In the genomic region with DNA sequence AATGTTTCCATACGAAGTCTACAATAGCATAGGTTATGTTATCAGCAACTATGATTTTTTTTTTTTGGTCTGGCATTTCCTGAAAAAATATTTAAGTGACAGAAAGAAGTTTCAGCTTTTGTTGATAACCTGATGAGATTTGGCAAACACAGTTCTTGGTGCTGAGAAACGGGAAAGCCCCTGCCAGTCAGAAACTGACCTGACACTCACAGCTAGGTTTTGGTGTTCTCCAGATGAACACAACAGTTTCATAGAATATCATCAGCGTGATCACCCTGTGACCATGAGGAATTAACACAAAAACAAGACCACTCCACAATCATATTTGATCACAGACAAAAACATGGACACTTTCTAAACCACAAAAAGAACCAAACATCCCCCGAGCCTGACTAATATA, we compare ENCODE assay signal across 33 cellular contexts.
"Had no signal": no experiment of that assay in that cellular context is flagged by ENCODE, and none has a peak within 500 bp of the region (broad histone marks: within the 10 kb centered on the region; RNA-seq: fewer than 3 reads in every experiment).

No MANE protein-coding gene starts in this region.

- DNase-seq: activated CD4-positive, alpha-beta T cell treated with anti-CD3 and anti-CD28 coated beads for 48 hours; activated CD4-positive, alpha-beta T cell treated with anti-CD3 and anti-CD28 coated beads, Interleukin-2, amount 50 U/mL, for 48 hours; activated CD8-positive, alpha-beta memory T cell treated with anti-CD3 and anti-CD28 coated beads, Interleukin-2, amount 50 U/mL, for 4 hours; activated gamma-delta T cell; activated naive CD4-positive, alpha-beta T cell treated with anti-CD3 and anti-CD28 coated beads, Interleukin-2, amount 50 U/mL, for 16 hours; activated T-cell treated with anti-CD3 and anti-CD28 coated beads, Interleukin-2, amount 50 U/mL, for 24 hours; amniotic stem cell; caudate nucleus; cortex of kidney; foreskin fibroblast; head of caudate nucleus; hippocampal formation; left cardiac atrium; mammary epithelial cell; naive B cell; nephron progenitor cell; ovary; retina; sigmoid colon; small intestine; stimulated activated CD4-positive, alpha-beta T cell treated with anti-CD3 and anti-CD28 coated beads, Interleukin-4, amount 100 ng/mL, for 24 hours; substantia nigra; T1000; WERI-Rb-1 had no signal

- H3K27ac Mint-ChIP-seq: activated T-cell treated with anti-CD3 and anti-CD28 coated beads, Interleukin-2, amount 50 U/mL, for 24 hours; naive B cell; nephron progenitor cell; progenitor cell of endocrine pancreas; stimulated activated effector memory CD8-positive, alpha-beta T cell treated with anti-CD3 and anti-CD28 coated beads, Interleukin-12 subunit alpha, Interleukin-12 subunit beta, amount 100 ng/mL, for 72 hours; stimulated activated naive CD8-positive, alpha-beta T cell treated with anti-CD3 and anti-CD28 coated beads, Interleukin-15, Interleukin-2, amounts not matched to agents 100 ng/mL and 50 ng/mL, for 24 hours; type B pancreatic cell had no signal

- H3K4me1 ChIP-seq: sigmoid colon, vagina had no signal

- H3K9me3 Mint-ChIP-seq: activated T-cell treated with anti-CD3 and anti-CD28 coated beads, Interleukin-2, amount 50 U/mL, for 24 hours; nephron progenitor cell; stimulated activated naive CD8-positive, alpha-beta T cell treated with anti-CD3 and anti-CD28 coated beads, Interleukin-15, Interleukin-2, amounts not matched to agents 100 ng/mL and 50 ng/mL, for 24 hours; type B pancreatic cell had no signal

- H3K4me1 Mint-ChIP-seq: naive B cell; nephron progenitor cell; stimulated activated effector memory CD8-positive, alpha-beta T cell treated with anti-CD3 and anti-CD28 coated beads, Interleukin-12 subunit alpha, Interleukin-12 subunit beta, amount 100 ng/mL, for 72 hours had no signal

- H3K9me3 ChIP-seq: neutrophil, ovary, sigmoid colon, vagina had no signal

- H3K36me3 Mint-ChIP-seq: naive B cell; stimulated activated effector memory CD8-positive, alpha-beta T cell treated with anti-CD3 and anti-CD28 coated beads, Interleukin-12 subunit alpha, Interleukin-12 subunit beta, amount 100 ng/mL, for 72 hours; type B pancreatic cell had no signal

- H3K36me3 ChIP-seq: neutrophil, ovary, sigmoid colon, vagina, WERI-Rb-1 had no signal

- H3K4me3 Mint-ChIP-seq: activated T-cell treated with anti-CD3 and anti-CD28 coated beads, Interleukin-2, amount 50 U/mL, for 24 hours; naive B cell; nephron progenitor cell; stimulated activated effector memory CD8-positive, alpha-beta T cell treated with anti-CD3 and anti-CD28 coated beads, Interleukin-12 subunit alpha, Interleukin-12 subunit beta, amount 100 ng/mL, for 72 hours; stimulated activated naive CD8-positive, alpha-beta T cell treated with anti-CD3 and anti-CD28 coated beads, Interleukin-15, Interleukin-2, amounts not matched to agents 100 ng/mL and 50 ng/mL, for 24 hours; type B pancreatic cell had no signal

- FAIRE-seq: keratinocyte, small intestine had no signal

- ATAC-seq: activated CD4-positive, CD25-positive, alpha-beta regulatory T cell treated with anti-CD3 and anti-CD28 coated beads, Interleukin-2, amount 50 U/mL, for 24 hours; esophagus mucosa; left cardiac atrium; stimulated activated effector memory CD8-positive, alpha-beta T cell treated with anti-CD3 and anti-CD28 coated beads, Interleukin-12 subunit alpha, Interleukin-12 subunit beta, amount 100 ng/mL, for 72 hours had no signal

- H3K27me3 ChIP-seq: neutrophil, ovary, sigmoid colon, vagina had no signal

- H3K27ac ChIP-seq: neutrophil, ovary, sigmoid colon, vagina, WERI-Rb-1 had no signal

- H3K27me3 Mint-ChIP-seq: activated T-cell treated with anti-CD3 and anti-CD28 coated beads, Interleukin-2, amount 50 U/mL, for 24 hours; naive B cell; progenitor cell of endocrine pancreas; stimulated activated naive CD8-positive, alpha-beta T cell treated with anti-CD3 and anti-CD28 coated beads, Interleukin-15, Interleukin-2, amounts not matched to agents 100 ng/mL and 50 ng/mL, for 24 hours; type B pancreatic cell had no signal

- H3K4me3 ChIP-seq: ovary, sigmoid colon, vagina had no signal
